Comparison of ENCODE assay signal across 23 cellular contexts in genomic region chr1:222910699-222911098, GRCh38.
DNase-seq lines count a peak whose midpoint lies in the region; ATAC-seq and TF ChIP-seq lines count a peak whose summit lies in the region.
"Had no signal": no experiment of that assay in that cellular context is flagged by ENCODE, and none has a peak within 500 bp of the region (broad histone marks: within the 10 kb centered on the region; RNA-seq: fewer than 3 reads in every experiment).

No MANE protein-coding gene starts in this region.

- peaks cover 66% of the 10 kb centered on the region for H3K4me1 Mint-ChIP-seq in mesothelial cell of epicardium

- no peaks in the 10 kb centered on the region for H3K9me3 Mint-ChIP-seq in mesothelial cell of epicardium
- H3K9me3 Mint-ChIP-seq: activated T-helper 1 cell treated with anti-CD3 and anti-CD28 coated beads, Interleukin-12 subunit alpha, Interleukin-12 subunit beta, Interleukin-2, Interleukin-4 antibody, amounts not matched to agents 30 ng/mL and 10 ng/mL and 1 ng/mL, durations not matched to agents 14 hours and 24 hours and 36 hours had no signal

- ATAC-seq in GM18505 (IDR thresholded peaks at IDR 0.05; ENCODE audit: unreplicated experiment) (no peak), left lobe of liver (no peak), GM21576 (IDR thresholded peaks at IDR 0.05; ENCODE audit: unreplicated experiment) (no peak)
- ATAC-seq: upper lobe of right lung had no signal

- H3K36me3 Mint-ChIP-seq in mesothelial cell of epicardium = peaks cover 4% of the 10 kb centered on the region

- TF ChIP-seq CTCF in NB4 (IDR thresholded peaks at IDR 0.05; ENCODE audit: low read depth, low read length) (no peak), cardiac fibroblast (IDR thresholded peaks at IDR 0.05; ENCODE audit: low read depth, low read length) (no peak), mesothelial cell of epicardium (IDR thresholded peaks at IDR 0.05; ENCODE audit: unreplicated experiment) (no peak)

- DNase-seq in AG20443 (ENCODE audit: low spot score) (peak; percentile 34), NB4 (ENCODE audit: low read depth) (peak; percentile 8), cardiac fibroblast (ENCODE audit: low read depth in 2 of 2) (peak; percentile 47 to 73), mesothelial cell of epicardium (ENCODE audit: low spot score in 2 of 2, unreplicated experiment in 2 of 2) (no peak), left lobe of liver (ENCODE audit: low spot score) (no peak), medulla oblongata (ENCODE audit: extremely low spot score) (no peak)
- DNase-seq: activated CD4-positive, CD25-positive, alpha-beta regulatory T cell treated with anti-CD3 and anti-CD28 coated beads, Interleukin-2, amount 50 U/mL, for 72 hours; activated naive CD8-positive, alpha-beta T cell treated with anti-CD3 and anti-CD28 coated beads for 36 hours; central memory CD4-positive, alpha-beta T cell; DND-41; hypothalamus; midbrain; OCI-M1; sigmoid colon; stimulated activated CD4-positive, alpha-beta T cell treated with anti-CD3 and anti-CD28 coated beads, Interleukin-2, amount 100 ng/mL, for 24 hours; T-helper 9 cell; upper lobe of right lung had no signal

- H3K4me3 Mint-ChIP-seq in mesothelial cell of epicardium = no peak overlapping the region
- H3K4me3 Mint-ChIP-seq: activated naive CD8-positive, alpha-beta T cell treated with anti-CD3 and anti-CD28 coated beads for 36 hours; activated T-helper 1 cell treated with anti-CD3 and anti-CD28 coated beads, Interleukin-12 subunit alpha, Interleukin-12 subunit beta, Interleukin-2, Interleukin-4 antibody, amounts not matched to agents 30 ng/mL and 10 ng/mL and 1 ng/mL, durations not matched to agents 14 hours and 24 hours and 36 hours; stimulated activated naive CD8-positive, alpha-beta T cell treated with anti-CD3 and anti-CD28 coated beads, Interleukin-15, Interleukin-2, amounts not matched to agents 100 ng/mL and 50 ng/mL, for 24 hours had no signal

- no peaks in the 10 kb centered on the region for H3K27me3 Mint-ChIP-seq in mesothelial cell of epicardium (ENCODE audit: low read depth)
- H3K27me3 Mint-ChIP-seq: activated naive CD8-positive, alpha-beta T cell treated with anti-CD3 and anti-CD28 coated beads for 36 hours; stimulated activated naive CD8-positive, alpha-beta T cell treated with anti-CD3 and anti-CD28 coated beads, Interleukin-15, Interleukin-2, amounts not matched to agents 100 ng/mL and 50 ng/mL, for 24 hours had no signal

- peak overlapping the region; percentile 95 for H3K27ac Mint-ChIP-seq in mesothelial cell of epicardium
- H3K27ac Mint-ChIP-seq: activated T-helper 1 cell treated with anti-CD3 and anti-CD28 coated beads, Interleukin-12 subunit alpha, Interleukin-12 subunit beta, Interleukin-2, Interleukin-4 antibody, amounts not matched to agents 30 ng/mL and 10 ng/mL and 1 ng/mL, durations not matched to agents 14 hours and 24 hours and 36 hours; stimulated activated naive CD8-positive, alpha-beta T cell treated with anti-CD3 and anti-CD28 coated beads, Interleukin-15, Interleukin-2, amounts not matched to agents 100 ng/mL and 50 ng/mL, for 24 hours had no signal

- TF ChIP-seq POLR2A in NB4 (IDR thresholded peaks at IDR 0.05; ENCODE audit: extremely low read depth, insufficient read length) (no peak), GM18505 (IDR thresholded peaks at IDR 0.05; ENCODE audit: borderline replicate concordance, extremely low read depth, insufficient read depth, insufficient read length) (no peak)

- H3K4me3 ChIP-seq in NB4 (ENCODE audit: low read depth, low read length) (no peak overlapping the region), cardiac fibroblast (replicated peaks in 1 of 2; ENCODE audit: low read depth in 2 of 2, low read length in 2 of 2) (no peak overlapping the region)
- H3K4me3 ChIP-seq: HAP-1, sigmoid colon, SJSA1, upper lobe of right lung had no signal

Comparison
In these comparisons a context has a peak if more than half of its experiments do, and no peak if none do; other contexts are left out.
1. DNase-seq: peak in AG20443 (single experiment), NB4 (single experiment) and cardiac fibroblast (2 of 2); none in mesothelial cell of epicardium (0 of 2), left lobe of liver (single experiment) and medulla oblongata (single experiment).